ENCODE assay signal across 1 cellular context in genomic region chr12:112820796-112821195, GRCh38.
TF ChIP-seq lines count a peak whose summit lies in the region.

No MANE protein-coding gene starts in this region.

TF ChIP-seq in H1, 55 proteins besides CTCF, POLR2A, EP300 and RAD21 (continued from another document):
- TF ChIP-seq BCL11A (IDR thresholded peaks at IDR 0.05; ENCODE audit: low read depth in 2 of 2, low read length in 2 of 2), result no peak
